In the genomic region with DNA sequence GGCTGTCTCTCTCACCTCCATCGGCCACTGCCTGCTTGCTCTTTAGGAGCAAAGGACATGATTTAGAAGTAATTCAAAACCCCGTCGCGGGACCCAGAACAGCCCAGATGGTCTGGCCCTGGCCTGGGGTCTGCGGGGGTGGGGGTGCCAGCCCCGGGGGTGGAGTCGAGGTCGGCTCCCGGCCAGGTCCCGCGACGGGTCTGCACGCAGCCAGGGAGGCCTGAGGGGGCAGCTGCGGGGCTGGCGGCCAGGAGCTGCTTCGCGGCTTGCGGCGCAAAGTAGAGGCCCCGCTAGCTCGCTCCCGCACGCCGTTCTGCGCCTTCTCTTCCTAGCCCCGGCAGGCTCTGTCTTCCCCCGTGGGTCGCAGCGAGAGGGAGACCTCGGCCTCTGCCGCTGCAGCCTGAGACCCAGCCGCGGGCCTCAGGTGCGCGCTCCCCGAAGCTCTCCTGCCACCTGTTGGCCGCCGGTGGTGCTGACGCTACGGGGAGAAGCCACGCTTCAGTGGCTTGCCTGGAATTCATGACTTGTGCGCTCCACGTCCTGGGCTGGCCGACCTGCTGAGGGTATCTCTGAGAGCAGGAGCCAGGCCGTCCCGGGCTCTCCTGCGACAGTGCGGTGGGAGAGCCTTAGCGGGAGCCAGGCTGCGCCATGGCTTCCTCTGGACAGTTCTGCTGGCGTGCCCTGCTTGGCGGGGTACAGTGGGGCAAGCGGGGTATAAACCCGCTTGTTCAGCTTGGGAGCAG, we compare ENCODE assay signal across 1 cellular context.
A peak's percentile ranks its signal among the peaks of the same experiment; 100 is the strongest.
TF ChIP-seq lines count a peak whose summit lies in the region.

No MANE protein-coding gene starts in this region.

TF ChIP-seq in HepG2, 621 proteins besides CTCF, POLR2A, EP300 and RAD21 (continued from another document and continues in another):
- TF ChIP-seq, protein P1, sequence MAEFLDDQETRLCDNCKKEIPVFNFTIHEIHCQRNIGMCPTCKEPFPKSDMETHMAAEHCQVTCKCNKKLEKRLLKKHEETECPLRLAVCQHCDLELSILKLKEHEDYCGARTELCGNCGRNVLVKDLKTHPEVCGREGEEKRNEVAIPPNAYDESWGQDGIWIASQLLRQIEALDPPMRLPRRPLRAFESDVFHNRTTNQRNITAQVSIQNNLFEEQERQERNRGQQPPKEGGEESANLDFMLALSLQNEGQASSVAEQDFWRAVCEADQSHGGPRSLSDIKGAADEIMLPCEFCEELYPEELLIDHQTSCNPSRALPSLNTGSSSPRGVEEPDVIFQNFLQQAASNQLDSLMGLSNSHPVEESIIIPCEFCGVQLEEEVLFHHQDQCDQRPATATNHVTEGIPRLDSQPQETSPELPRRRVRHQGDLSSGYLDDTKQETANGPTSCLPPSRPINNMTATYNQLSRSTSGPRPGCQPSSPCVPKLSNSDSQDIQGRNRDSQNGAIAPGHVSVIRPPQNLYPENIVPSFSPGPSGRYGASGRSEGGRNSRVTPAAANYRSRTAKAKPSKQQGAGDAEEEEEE (CRISPR knock-in tag; IDR thresholded peaks at IDR 0.05; ENCODE audit: borderline replicate concordance), result no peak; the same call in 1 of the 2 replicates
- TF ChIP-seq, protein P2, sequence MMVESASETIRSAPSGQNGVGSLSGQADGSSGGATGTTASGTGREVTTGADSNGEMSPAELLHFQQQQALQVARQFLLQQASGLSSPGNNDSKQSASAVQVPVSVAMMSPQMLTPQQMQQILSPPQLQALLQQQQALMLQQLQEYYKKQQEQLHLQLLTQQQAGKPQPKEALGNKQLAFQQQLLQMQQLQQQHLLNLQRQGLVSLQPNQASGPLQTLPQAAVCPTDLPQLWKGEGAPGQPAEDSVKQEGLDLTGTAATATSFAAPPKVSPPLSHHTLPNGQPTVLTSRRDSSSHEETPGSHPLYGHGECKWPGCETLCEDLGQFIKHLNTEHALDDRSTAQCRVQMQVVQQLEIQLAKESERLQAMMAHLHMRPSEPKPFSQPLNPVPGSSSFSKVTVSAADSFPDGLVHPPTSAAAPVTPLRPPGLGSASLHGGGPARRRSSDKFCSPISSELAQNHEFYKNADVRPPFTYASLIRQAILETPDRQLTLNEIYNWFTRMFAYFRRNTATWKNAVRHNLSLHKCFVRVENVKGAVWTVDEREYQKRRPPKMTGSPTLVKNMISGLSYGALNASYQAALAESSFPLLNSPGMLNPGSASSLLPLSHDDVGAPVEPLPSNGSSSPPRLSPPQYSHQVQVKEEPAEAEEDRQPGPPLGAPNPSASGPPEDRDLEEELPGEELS (CRISPR knock-in tag; IDR thresholded peaks at IDR 0.05), result no peak
- no peak for TF ChIP-seq ZNF446 (CRISPR knock-in tag; IDR thresholded peaks at IDR 0.05)
- no peak for TF ChIP-seq FOSL1 (CRISPR knock-in tag; IDR thresholded peaks at IDR 0.05; ENCODE audit: borderline replicate concordance)
- peak; percentile 81; the same call in 1 of the 2 replicates for TF ChIP-seq ZNF124 (CRISPR knock-in tag; IDR thresholded peaks at IDR 0.05)
- TF ChIP-seq ZNF260 (CRISPR knock-in tag; IDR thresholded peaks at IDR 0.05; ENCODE audit: borderline replicate concordance, low read depth), result 0 out of 2 replicates have a peak, but pooled peaks have one; percentile 61
- TF ChIP-seq, protein P3, sequence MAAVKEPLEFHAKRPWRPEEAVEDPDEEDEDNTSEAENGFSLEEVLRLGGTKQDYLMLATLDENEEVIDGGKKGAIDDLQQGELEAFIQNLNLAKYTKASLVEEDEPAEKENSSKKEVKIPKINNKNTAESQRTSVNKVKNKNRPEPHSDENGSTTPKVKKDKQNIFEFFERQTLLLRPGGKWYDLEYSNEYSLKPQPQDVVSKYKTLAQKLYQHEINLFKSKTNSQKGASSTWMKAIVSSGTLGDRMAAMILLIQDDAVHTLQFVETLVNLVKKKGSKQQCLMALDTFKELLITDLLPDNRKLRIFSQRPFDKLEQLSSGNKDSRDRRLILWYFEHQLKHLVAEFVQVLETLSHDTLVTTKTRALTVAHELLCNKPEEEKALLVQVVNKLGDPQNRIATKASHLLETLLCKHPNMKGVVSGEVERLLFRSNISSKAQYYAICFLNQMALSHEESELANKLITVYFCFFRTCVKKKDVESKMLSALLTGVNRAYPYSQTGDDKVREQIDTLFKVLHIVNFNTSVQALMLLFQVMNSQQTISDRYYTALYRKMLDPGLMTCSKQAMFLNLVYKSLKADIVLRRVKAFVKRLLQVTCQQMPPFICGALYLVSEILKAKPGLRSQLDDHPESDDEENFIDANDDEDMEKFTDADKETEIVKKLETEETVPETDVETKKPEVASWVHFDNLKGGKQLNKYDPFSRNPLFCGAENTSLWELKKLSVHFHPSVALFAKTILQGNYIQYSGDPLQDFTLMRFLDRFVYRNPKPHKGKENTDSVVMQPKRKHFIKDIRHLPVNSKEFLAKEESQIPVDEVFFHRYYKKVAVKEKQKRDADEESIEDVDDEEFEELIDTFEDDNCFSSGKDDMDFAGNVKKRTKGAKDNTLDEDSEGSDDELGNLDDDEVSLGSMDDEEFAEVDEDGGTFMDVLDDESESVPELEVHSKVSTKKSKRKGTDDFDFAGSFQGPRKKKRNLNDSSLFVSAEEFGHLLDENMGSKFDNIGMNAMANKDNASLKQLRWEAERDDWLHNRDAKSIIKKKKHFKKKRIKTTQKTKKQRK (IDR thresholded peaks at IDR 0.05; ENCODE audit: low read length), result no peak
- no peak for TF ChIP-seq ZNF547 (CRISPR knock-in tag; IDR thresholded peaks at IDR 0.05)
- TF ChIP-seq, protein P4, sequence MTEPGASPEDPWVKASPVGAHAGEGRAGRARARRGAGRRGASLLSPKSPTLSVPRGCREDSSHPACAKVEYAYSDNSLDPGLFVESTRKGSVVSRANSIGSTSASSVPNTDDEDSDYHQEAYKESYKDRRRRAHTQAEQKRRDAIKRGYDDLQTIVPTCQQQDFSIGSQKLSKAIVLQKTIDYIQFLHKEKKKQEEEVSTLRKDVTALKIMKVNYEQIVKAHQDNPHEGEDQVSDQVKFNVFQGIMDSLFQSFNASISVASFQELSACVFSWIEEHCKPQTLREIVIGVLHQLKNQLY (CRISPR knock-in tag; IDR thresholded peaks at IDR 0.05), result no peak
- no peak for TF ChIP-seq U2AF2 (IDR thresholded peaks at IDR 0.05; ENCODE audit: low read depth, low read length)
- 0 out of 2 replicates have a peak, but pooled peaks have one; percentile 6 for TF ChIP-seq ZNF629 (CRISPR knock-in tag; conservative IDR thresholded peaks at IDR 0.05)
- TF ChIP-seq ZNF17 (CRISPR knock-in tag; IDR thresholded peaks at IDR 0.05), result no peak
- no peak for TF ChIP-seq NPAS2 (CRISPR knock-in tag; IDR thresholded peaks at IDR 0.05; ENCODE audit: borderline replicate concordance)
- TF ChIP-seq RXRB (CRISPR knock-in tag; IDR thresholded peaks at IDR 0.05; ENCODE audit: borderline replicate concordance), result peak; percentile 56; the same call in 1 of the 2 replicates
- TF ChIP-seq ATF7 (IDR thresholded peaks at IDR 0.05), result no peak
- no peak for TF ChIP-seq ATF7 (CRISPR knock-in tag; IDR thresholded peaks at IDR 0.05)
- TF ChIP-seq SYNCRIP (IDR thresholded peaks at IDR 0.05; ENCODE audit: insufficient read depth, low read depth, low read length), result no peak
- TF ChIP-seq, protein P5, sequence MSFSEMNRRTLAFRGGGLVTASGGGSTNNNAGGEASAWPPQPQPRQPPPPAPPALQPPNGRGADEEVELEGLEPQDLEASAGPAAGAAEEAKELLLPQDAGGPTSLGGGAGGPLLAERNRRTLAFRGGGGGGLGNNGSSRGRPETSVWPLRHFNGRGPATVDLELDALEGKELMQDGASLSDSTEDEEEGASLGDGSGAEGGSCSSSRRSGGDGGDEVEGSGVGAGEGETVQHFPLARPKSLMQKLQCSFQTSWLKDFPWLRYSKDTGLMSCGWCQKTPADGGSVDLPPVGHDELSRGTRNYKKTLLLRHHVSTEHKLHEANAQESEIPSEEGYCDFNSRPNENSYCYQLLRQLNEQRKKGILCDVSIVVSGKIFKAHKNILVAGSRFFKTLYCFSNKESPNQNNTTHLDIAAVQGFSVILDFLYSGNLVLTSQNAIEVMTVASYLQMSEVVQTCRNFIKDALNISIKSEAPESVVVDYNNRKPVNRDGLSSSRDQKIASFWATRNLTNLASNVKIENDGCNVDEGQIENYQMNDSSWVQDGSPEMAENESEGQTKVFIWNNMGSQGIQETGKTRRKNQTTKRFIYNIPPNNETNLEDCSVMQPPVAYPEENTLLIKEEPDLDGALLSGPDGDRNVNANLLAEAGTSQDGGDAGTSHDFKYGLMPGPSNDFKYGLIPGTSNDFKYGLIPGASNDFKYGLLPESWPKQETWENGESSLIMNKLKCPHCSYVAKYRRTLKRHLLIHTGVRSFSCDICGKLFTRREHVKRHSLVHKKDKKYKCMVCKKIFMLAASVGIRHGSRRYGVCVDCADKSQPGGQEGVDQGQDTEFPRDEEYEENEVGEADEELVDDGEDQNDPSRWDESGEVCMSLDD (CRISPR knock-in tag; IDR thresholded peaks at IDR 0.05; ENCODE audit: borderline replicate concordance), result no peak
- TF ChIP-seq, protein P6, sequence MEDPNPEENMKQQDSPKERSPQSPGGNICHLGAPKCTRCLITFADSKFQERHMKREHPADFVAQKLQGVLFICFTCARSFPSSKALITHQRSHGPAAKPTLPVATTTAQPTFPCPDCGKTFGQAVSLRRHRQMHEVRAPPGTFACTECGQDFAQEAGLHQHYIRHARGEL (CRISPR knock-in tag; IDR thresholded peaks at IDR 0.05), result peak; percentile 67; the same call in 1 of the 2 replicates
- TF ChIP-seq ZNF343 (CRISPR knock-in tag; IDR thresholded peaks at IDR 0.05), result no peak
- no peak for TF ChIP-seq IKZF1 (IDR thresholded peaks at IDR 0.05)
- 0 out of 2 replicates have a peak, but pooled peaks have one; percentile 59 for TF ChIP-seq ZBTB20 (CRISPR knock-in tag; IDR thresholded peaks at IDR 0.05; ENCODE audit: borderline replicate concordance, low read depth)
- TF ChIP-seq, protein P7, sequence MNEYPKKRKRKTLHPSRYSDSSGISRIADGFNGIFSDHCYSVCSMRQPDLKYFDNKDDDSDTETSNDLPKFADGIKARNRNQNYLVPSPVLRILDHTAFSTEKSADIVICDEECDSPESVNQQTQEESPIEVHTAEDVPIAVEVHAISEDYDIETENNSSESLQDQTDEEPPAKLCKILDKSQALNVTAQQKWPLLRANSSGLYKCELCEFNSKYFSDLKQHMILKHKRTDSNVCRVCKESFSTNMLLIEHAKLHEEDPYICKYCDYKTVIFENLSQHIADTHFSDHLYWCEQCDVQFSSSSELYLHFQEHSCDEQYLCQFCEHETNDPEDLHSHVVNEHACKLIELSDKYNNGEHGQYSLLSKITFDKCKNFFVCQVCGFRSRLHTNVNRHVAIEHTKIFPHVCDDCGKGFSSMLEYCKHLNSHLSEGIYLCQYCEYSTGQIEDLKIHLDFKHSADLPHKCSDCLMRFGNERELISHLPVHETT (CRISPR knock-in tag; conservative IDR thresholded peaks at IDR 0.05), result no peak
- no peak for TF ChIP-seq EHMT2 (IDR thresholded peaks at IDR 0.05; ENCODE audit: borderline replicate concordance, low read depth, low read length)
- TF ChIP-seq ZNF333 (CRISPR knock-in tag; IDR thresholded peaks at IDR 0.05; ENCODE audit: borderline replicate concordance), result peak; percentile 92; the same call in 1 of the 2 replicates
- TF ChIP-seq, protein P8, sequence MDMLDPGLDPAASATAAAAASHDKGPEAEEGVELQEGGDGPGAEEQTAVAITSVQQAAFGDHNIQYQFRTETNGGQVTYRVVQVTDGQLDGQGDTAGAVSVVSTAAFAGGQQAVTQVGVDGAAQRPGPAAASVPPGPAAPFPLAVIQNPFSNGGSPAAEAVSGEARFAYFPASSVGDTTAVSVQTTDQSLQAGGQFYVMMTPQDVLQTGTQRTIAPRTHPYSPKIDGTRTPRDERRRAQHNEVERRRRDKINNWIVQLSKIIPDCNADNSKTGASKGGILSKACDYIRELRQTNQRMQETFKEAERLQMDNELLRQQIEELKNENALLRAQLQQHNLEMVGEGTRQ (IDR thresholded peaks at IDR 0.05; ENCODE audit: low read depth, low read length), result no peak
- TF ChIP-seq, protein P8 (CRISPR knock-in tag; IDR thresholded peaks at IDR 0.05; ENCODE audit: borderline replicate concordance), result no peak; the same call in 1 of the 2 replicates
- TF ChIP-seq ZNF44 (CRISPR knock-in tag; IDR thresholded peaks at IDR 0.05), result no peak
- TF ChIP-seq, protein P9, sequence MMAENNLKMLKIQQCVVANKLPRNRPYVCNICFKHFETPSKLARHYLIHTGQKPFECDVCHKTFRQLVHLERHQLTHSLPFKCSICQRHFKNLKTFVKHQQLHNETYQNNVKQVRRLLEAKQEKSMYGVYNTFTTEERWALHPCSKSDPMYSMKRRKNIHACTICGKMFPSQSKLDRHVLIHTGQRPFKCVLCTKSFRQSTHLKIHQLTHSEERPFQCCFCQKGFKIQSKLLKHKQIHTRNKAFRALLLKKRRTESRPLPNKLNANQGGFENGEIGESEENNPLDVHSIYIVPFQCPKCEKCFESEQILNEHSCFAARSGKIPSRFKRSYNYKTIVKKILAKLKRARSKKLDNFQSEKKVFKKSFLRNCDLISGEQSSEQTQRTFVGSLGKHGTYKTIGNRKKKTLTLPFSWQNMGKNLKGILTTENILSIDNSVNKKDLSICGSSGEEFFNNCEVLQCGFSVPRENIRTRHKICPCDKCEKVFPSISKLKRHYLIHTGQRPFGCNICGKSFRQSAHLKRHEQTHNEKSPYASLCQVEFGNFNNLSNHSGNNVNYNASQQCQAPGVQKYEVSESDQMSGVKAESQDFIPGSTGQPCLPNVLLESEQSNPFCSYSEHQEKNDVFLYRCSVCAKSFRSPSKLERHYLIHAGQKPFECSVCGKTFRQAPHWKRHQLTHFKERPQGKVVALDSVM (CRISPR knock-in tag; IDR thresholded peaks at IDR 0.05), result peak; percentile 81
- TF ChIP-seq RBAK (CRISPR knock-in tag; IDR thresholded peaks at IDR 0.05), result no peak
- TF ChIP-seq KLF9 (CRISPR knock-in tag; IDR thresholded peaks at IDR 0.05; ENCODE audit: low read depth), result no peak
- TF ChIP-seq ARHGAP35 (CRISPR knock-in tag; IDR thresholded peaks at IDR 0.05; ENCODE audit: borderline replicate concordance), result no peak; the same call in 1 of the 2 replicates
- TF ChIP-seq DR1 (CRISPR knock-in tag; IDR thresholded peaks at IDR 0.05), result peak; percentile 72; the same call in 1 of the 2 replicates
- no peak for TF ChIP-seq ZBTB3 (CRISPR knock-in tag; IDR thresholded peaks at IDR 0.05; ENCODE audit: borderline replicate concordance, low read depth)
- TF ChIP-seq KLF16 (CRISPR knock-in tag; IDR thresholded peaks at IDR 0.05), result peak in 1 of 2 experiments; percentile 82; a peak in 1 of 4 replicates
- TF ChIP-seq, protein P10, sequence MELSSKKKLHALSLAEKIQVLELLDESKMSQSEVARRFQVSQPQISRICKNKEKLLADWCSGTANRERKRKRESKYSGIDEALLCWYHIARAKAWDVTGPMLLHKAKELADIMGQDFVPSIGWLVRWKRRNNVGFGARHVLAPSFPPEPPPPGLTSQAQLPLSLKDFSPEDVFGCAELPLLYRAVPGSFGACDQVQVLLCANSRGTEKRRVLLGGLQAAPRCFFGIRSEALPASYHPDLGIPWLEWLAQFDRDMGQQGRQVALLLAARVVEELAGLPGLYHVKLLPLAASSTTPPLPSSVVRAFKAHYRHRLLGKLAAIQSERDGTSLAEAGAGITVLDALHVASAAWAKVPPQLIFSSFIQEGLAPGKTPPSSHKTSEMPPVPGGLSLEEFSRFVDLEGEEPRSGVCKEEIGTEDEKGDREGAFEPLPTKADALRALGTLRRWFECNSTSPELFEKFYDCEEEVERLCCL (CRISPR knock-in tag; IDR thresholded peaks at IDR 0.05; ENCODE audit: borderline replicate concordance), result no peak
- peak; percentile 37; the same call in 1 of the 2 replicates for TF ChIP-seq BRD4 (CRISPR knock-in tag; IDR thresholded peaks at IDR 0.05)
